Comparison of ENCODE assay signal across 8 cellular contexts in genomic region chr6:11318835-11319813, GRCh38.
DNase-seq lines count a peak whose midpoint lies in the region; ATAC-seq and TF ChIP-seq lines count a peak whose summit lies in the region.

No MANE protein-coding gene starts in this region.

- H3K9me3 Mint-ChIP-seq in T-helper 2 cell treated with Interferon-gamma antibody and Interleukin-4, amounts not matched to agents 5 μg/mL and 100 μg/mL, for 36 hours: no peaks in the 10 kb centered on the region
- peaks cover 4% of the 10 kb centered on the region for H3K9me3 Mint-ChIP-seq in activated T-helper 1 cell treated with anti-CD3 and anti-CD28 coated beads, Interleukin-12 subunit alpha, Interleukin-12 subunit beta, Interleukin-2, Interleukin-4 antibody, amounts not matched to agents 30 ng/mL and 10 ng/mL and 1 ng/mL, durations not matched to agents 14 hours and 24 hours and 36 hours
- no peaks in the 10 kb centered on the region for H3K9me3 Mint-ChIP-seq in stimulated activated memory B cell treated with anti-CD40 and anti-IgM and Interleukin-4, amounts not matched to agents 10 μg/mL and 1 μg/mL and 100 μg/mL, for 72 hours

- H3K79me2 ChIP-seq in hepatocyte: no peaks in the 10 kb centered on the region

- H3K27me3 ChIP-seq in hepatocyte (no peaks in the 10 kb centered on the region), HAP-1 (ENCODE audit: low read depth) (no peaks in the 10 kb centered on the region)

- peak overlapping the region; percentile 91 for H3K27ac ChIP-seq in hepatocyte

- no peaks in the 10 kb centered on the region for H4K20me1 ChIP-seq in hepatocyte (ENCODE audit: insufficient read depth, poor library complexity, severe bottlenecking)

- no peaks in the 10 kb centered on the region for H3K27me3 Mint-ChIP-seq in T-helper 2 cell treated with Interferon-gamma antibody and Interleukin-4, amounts not matched to agents 5 μg/mL and 100 μg/mL, for 36 hours (ENCODE audit: low read depth)
- no peaks in the 10 kb centered on the region for H3K27me3 Mint-ChIP-seq in activated T-helper 1 cell treated with anti-CD3 and anti-CD28 coated beads, Interleukin-12 subunit alpha, Interleukin-12 subunit beta, Interleukin-2, Interleukin-4 antibody, amounts not matched to agents 30 ng/mL and 10 ng/mL and 1 ng/mL, durations not matched to agents 14 hours and 24 hours and 36 hours (ENCODE audit: insufficient read depth)
- no peaks in the 10 kb centered on the region for H3K27me3 Mint-ChIP-seq in stimulated activated memory B cell treated with anti-CD40 and anti-IgM and Interleukin-4, amounts not matched to agents 10 μg/mL and 1 μg/mL and 100 μg/mL, for 72 hours

- in situ Hi-C loops in HAP-1 (cut with MboI; ENCODE audit: low sequenced_read_pairs): no loop called here

- H3K36me3 ChIP-seq in hepatocyte (replicated peaks; ENCODE audit: insufficient read depth, low read depth) (no peaks in the 10 kb centered on the region), HAP-1 (replicated peaks) (no peaks in the 10 kb centered on the region)

- H3K36me3 Mint-ChIP-seq in T-helper 2 cell treated with Interferon-gamma antibody and Interleukin-4, amounts not matched to agents 5 μg/mL and 100 μg/mL, for 36 hours (ENCODE audit: low read depth): peaks cover 44% of the 10 kb centered on the region
- H3K36me3 Mint-ChIP-seq in activated T-helper 1 cell treated with anti-CD3 and anti-CD28 coated beads, Interleukin-12 subunit alpha, Interleukin-12 subunit beta, Interleukin-2, Interleukin-4 antibody, amounts not matched to agents 30 ng/mL and 10 ng/mL and 1 ng/mL, durations not matched to agents 14 hours and 24 hours and 36 hours (ENCODE audit: low read depth): peaks cover 53% of the 10 kb centered on the region
- peaks cover 39% of the 10 kb centered on the region for H3K36me3 Mint-ChIP-seq in stimulated activated memory B cell treated with anti-CD40 and anti-IgM and Interleukin-4, amounts not matched to agents 10 μg/mL and 1 μg/mL and 100 μg/mL, for 72 hours

- H3K9me2 ChIP-seq in hepatocyte (replicated peaks; ENCODE audit: insufficient read depth): no peaks in the 10 kb centered on the region

- H3K4me3 Mint-ChIP-seq in T-helper 2 cell treated with Interferon-gamma antibody and Interleukin-4, amounts not matched to agents 5 μg/mL and 100 μg/mL, for 36 hours: no peak overlapping the region
- peak overlapping the region; percentile 34 for H3K4me3 Mint-ChIP-seq in activated T-helper 1 cell treated with anti-CD3 and anti-CD28 coated beads, Interleukin-12 subunit alpha, Interleukin-12 subunit beta, Interleukin-2, Interleukin-4 antibody, amounts not matched to agents 30 ng/mL and 10 ng/mL and 1 ng/mL, durations not matched to agents 14 hours and 24 hours and 36 hours
- H3K4me3 Mint-ChIP-seq in stimulated activated memory B cell treated with anti-CD40 and anti-IgM and Interleukin-4, amounts not matched to agents 10 μg/mL and 1 μg/mL and 100 μg/mL, for 72 hours: no peak overlapping the region

- intact Hi-C loops in activated T-helper 1 cell treated with anti-CD3 and anti-CD28 coated beads, Interleukin-12 subunit alpha, Interleukin-12 subunit beta, Interleukin-2, Interleukin-4 antibody, amounts not matched to agents 30 ng/mL and 10 ng/mL and 1 ng/mL, durations not matched to agents 14 hours and 24 hours and 36 hours (cut with micrococcal nuclease): loop anchor here (1.0 kb wide), 7 partner anchors 44 to 177 kb away; partner anchors contain the start of gene NEDD9

- H3K9me3 ChIP-seq in hepatocyte (ENCODE audit: low read depth) (no peaks in the 10 kb centered on the region), HAP-1 (no peaks in the 10 kb centered on the region)

- WGBS in hepatocyte (ENCODE audit: low lambda C conversion rate, missing lambda C conversion rate): 76% methylated on average over 9 of the region's 9 CpGs

- H3K4me3 ChIP-seq in hepatocyte: no peak overlapping the region
- H3K4me3 ChIP-seq in HAP-1: no peak overlapping the region

- H3K4me1 ChIP-seq in hepatocyte (ENCODE audit: insufficient read depth) (peaks cover 44% of the 10 kb centered on the region), HAP-1 (peaks cover 37% of the 10 kb centered on the region)

- no peak for ATAC-seq in stimulated activated memory B cell treated with anti-CD40 and anti-IgM and Interleukin-4, amounts not matched to agents 10 μg/mL and 1 μg/mL and 100 μg/mL, for 72 hours
- no peak for ATAC-seq in esophagus mucosa

- no peak for TF ChIP-seq CTCF in hepatocyte (IDR thresholded peaks at IDR 0.05; ENCODE audit: poor library complexity)

- no peak overlapping the region for H2AFZ ChIP-seq in hepatocyte

- DNase-seq in T-helper 2 cell treated with Interferon-gamma antibody and Interleukin-4, amounts not matched to agents 5 μg/mL and 100 μg/mL, for 36 hours (ENCODE audit: low spot score): no peak
- no peak for DNase-seq in T-helper 2 cell
- no peak for DNase-seq in activated T-helper 1 cell treated with anti-CD3 and anti-CD28 coated beads, Interleukin-12 subunit alpha, Interleukin-12 subunit beta, Interleukin-2, Interleukin-4 antibody, amounts not matched to agents 30 ng/mL and 10 ng/mL and 1 ng/mL, durations not matched to agents 14 hours and 24 hours and 36 hours (ENCODE audit: low spot score)
- no peak for DNase-seq in hepatocyte (ENCODE audit: low spot score)
- DNase-seq in HAP-1 (ENCODE audit: low spot score in 2 of 2): no peak
- DNase-seq in T1000 (lab: John Stamatoyannopoulos, UW): no peak

- H3K4me1 Mint-ChIP-seq in T-helper 2 cell treated with Interferon-gamma antibody and Interleukin-4, amounts not matched to agents 5 μg/mL and 100 μg/mL, for 36 hours (ENCODE audit: low read depth): peaks cover 18% of the 10 kb centered on the region
- peaks cover 74% of the 10 kb centered on the region for H3K4me1 Mint-ChIP-seq in activated T-helper 1 cell treated with anti-CD3 and anti-CD28 coated beads, Interleukin-12 subunit alpha, Interleukin-12 subunit beta, Interleukin-2, Interleukin-4 antibody, amounts not matched to agents 30 ng/mL and 10 ng/mL and 1 ng/mL, durations not matched to agents 14 hours and 24 hours and 36 hours (ENCODE audit: low read depth)
- peaks cover 45% of the 10 kb centered on the region for H3K4me1 Mint-ChIP-seq in stimulated activated memory B cell treated with anti-CD40 and anti-IgM and Interleukin-4, amounts not matched to agents 10 μg/mL and 1 μg/mL and 100 μg/mL, for 72 hours

- H3K4me2 ChIP-seq in hepatocyte: peak overlapping the region; percentile 3

- peak overlapping the region; percentile 4 for H3K27ac Mint-ChIP-seq in T-helper 2 cell treated with Interferon-gamma antibody and Interleukin-4, amounts not matched to agents 5 μg/mL and 100 μg/mL, for 36 hours
- peak overlapping the region; percentile 92 for H3K27ac Mint-ChIP-seq in activated T-helper 1 cell treated with anti-CD3 and anti-CD28 coated beads, Interleukin-12 subunit alpha, Interleukin-12 subunit beta, Interleukin-2, Interleukin-4 antibody, amounts not matched to agents 30 ng/mL and 10 ng/mL and 1 ng/mL, durations not matched to agents 14 hours and 24 hours and 36 hours
- H3K27ac Mint-ChIP-seq in stimulated activated memory B cell treated with anti-CD40 and anti-IgM and Interleukin-4, amounts not matched to agents 10 μg/mL and 1 μg/mL and 100 μg/mL, for 72 hours: peak overlapping the region; percentile 2

Comparison
In these comparisons a context has a peak if more than half of its experiments do, and no peak if none do; other contexts are left out.
1. H3K27ac Mint-ChIP-seq: peak in every context shown above with its lines; median percentile 92 in activated T-helper 1 cell treated with anti-CD3 and anti-CD28 coated beads, Interleukin-12 subunit alpha, Interleukin-12 subunit beta, Interleukin-2, Interleukin-4 antibody, amounts not matched to agents 30 ng/mL and 10 ng/mL and 1 ng/mL, durations not matched to agents 14 hours and 24 hours and 36 hours; 4 in T-helper 2 cell treated with Interferon-gamma antibody and Interleukin-4, amounts not matched to agents 5 μg/mL and 100 μg/mL, for 36 hours; 2 in stimulated activated memory B cell treated with anti-CD40 and anti-IgM and Interleukin-4, amounts not matched to agents 10 μg/mL and 1 μg/mL and 100 μg/mL, for 72 hours.